23 cellular contexts compared by ENCODE assay signal in the genomic region with DNA sequence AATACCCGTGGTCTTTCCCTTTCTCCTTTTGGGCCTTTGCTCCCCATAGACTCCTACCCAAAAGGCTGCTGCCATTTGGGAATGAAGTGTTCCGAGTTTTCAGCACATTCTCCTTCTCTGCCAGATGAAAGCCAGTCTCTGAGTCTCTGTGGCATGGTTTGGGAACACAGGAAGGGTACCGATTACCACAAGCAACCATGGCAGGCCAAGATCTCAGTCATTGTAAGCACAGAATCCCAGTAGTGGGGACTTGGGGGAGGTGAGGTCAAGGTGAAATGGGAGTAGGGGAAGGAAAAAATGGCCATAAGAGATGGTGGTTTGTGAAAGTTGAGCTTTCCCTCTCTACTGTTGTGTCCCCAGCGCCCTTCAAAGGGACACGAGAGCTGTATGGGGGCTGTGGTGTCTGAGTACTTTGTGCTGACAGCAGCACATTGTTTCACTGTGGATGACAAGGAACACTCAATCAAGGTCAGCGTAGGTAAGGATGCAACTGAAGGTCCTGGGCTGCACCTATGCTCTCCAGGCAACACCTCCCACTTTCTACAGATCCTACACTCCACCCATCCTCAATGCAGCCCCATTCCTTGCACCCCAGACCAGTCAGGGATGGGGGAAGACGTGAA. TPM values are rescaled to one million over a fixed set of nuclear protein-coding genes. Genes with fewer than 3 reads are reported as not detected.
DNase-seq lines count a peak whose midpoint lies in the region; TF ChIP-seq lines count a peak whose summit lies in the region.
"Had no signal": no experiment of that assay in that cellular context is flagged by ENCODE, and none has a peak within 500 bp of the region (broad histone marks: within the 10 kb centered on the region; RNA-seq: fewer than 3 reads in every experiment).

No MANE protein-coding gene starts in this region.

- H3K4me3 ChIP-seq in osteoblast (ENCODE audit: insufficient read depth, low read length), result no peak overlapping the region
- no peak overlapping the region for H3K4me3 ChIP-seq in mesenchymal stem cell (ENCODE audit: insufficient read depth in 1 of 2, low read depth in 1 of 2, low read length in 2 of 2)
- H3K4me3 ChIP-seq: coronary artery, esophagus squamous epithelium, left lung had no signal

- H3K27ac Mint-ChIP-seq in activated CD4-positive, alpha-beta T cell treated with anti-CD3 and anti-CD28 coated beads, Interleukin-2, amount 10 ng/mL, durations not matched to agents 24 days and 14 days, result peak overlapping the region; percentile 27
- peak overlapping the region; percentile 66 for H3K27ac Mint-ChIP-seq in activated T-helper 1 cell treated with anti-CD3 and anti-CD28 coated beads, Interleukin-12 subunit alpha, Interleukin-12 subunit beta, Interleukin-2, Interleukin-4 antibody, amounts not matched to agents 30 ng/mL and 10 ng/mL and 1 ng/mL, durations not matched to agents 14 hours and 24 hours and 36 hours
- H3K27ac Mint-ChIP-seq: naive B cell, WTC11 had no signal

- no peak overlapping the region for H3K27ac ChIP-seq in osteoblast (ENCODE audit: low read depth, low read length)
- H3K27ac ChIP-seq in mesenchymal stem cell (ENCODE audit: low read length, poor library complexity, severe bottlenecking), result no peak overlapping the region
- H3K27ac ChIP-seq: esophagus squamous epithelium, left lung had no signal

- H3K4me1 ChIP-seq in osteoblast (ENCODE audit: insufficient read depth, low read length) (peaks cover 20% of the 10 kb centered on the region), mesenchymal stem cell (ENCODE audit: control insufficient read depth, insufficient read depth, low read depth, low read length) (peaks cover 13% of the 10 kb centered on the region)

- H3K9ac ChIP-seq in mesenchymal stem cell (ENCODE audit: low read length), result no peak overlapping the region

- H3K9me3 ChIP-seq in osteoblast (ENCODE audit: low read depth, low read length) (no peaks in the 10 kb centered on the region), mesenchymal stem cell (ENCODE audit: control insufficient read depth, low read length) (no peaks in the 10 kb centered on the region)
- H3K9me3 ChIP-seq: esophagus squamous epithelium, left lung had no signal

- H3K4me3 Mint-ChIP-seq in activated CD4-positive, alpha-beta T cell treated with anti-CD3 and anti-CD28 coated beads, Interleukin-2, amount 10 ng/mL, durations not matched to agents 24 days and 14 days, result no peak overlapping the region
- no peak overlapping the region for H3K4me3 Mint-ChIP-seq in activated T-helper 1 cell treated with anti-CD3 and anti-CD28 coated beads, Interleukin-12 subunit alpha, Interleukin-12 subunit beta, Interleukin-2, Interleukin-4 antibody, amounts not matched to agents 30 ng/mL and 10 ng/mL and 1 ng/mL, durations not matched to agents 14 hours and 24 hours and 36 hours
- H3K4me3 Mint-ChIP-seq: WTC11 had no signal

- H2AFZ ChIP-seq in osteoblast (ENCODE audit: low read length) (no peak overlapping the region), mesenchymal stem cell (ENCODE audit: low read depth, low read length) (no peak overlapping the region)

- DNase-seq in activated CD4-positive, alpha-beta T cell treated with anti-CD3 and anti-CD28 coated beads, Interleukin-2, amount 10 ng/mL, durations not matched to agents 24 days and 14 days, result no peak
- DNase-seq in activated CD4-positive, alpha-beta T cell treated with anti-CD3 and anti-CD28 coated beads, Interleukin-2, amount 50 U/mL, for 48 hours, result no peak
- DNase-seq in activated T-helper 1 cell treated with anti-CD3 and anti-CD28 coated beads, Interleukin-12 subunit alpha, Interleukin-12 subunit beta, Interleukin-2, Interleukin-4 antibody, amounts not matched to agents 30 ng/mL and 10 ng/mL and 1 ng/mL, durations not matched to agents 14 hours and 24 hours and 36 hours (ENCODE audit: low spot score), result no peak
- DNase-seq in osteoblast (ENCODE audit: insufficient read length, low spot score, missing footprints), result peak; percentile 2
- no peak for DNase-seq in activated naive CD4-positive, alpha-beta T cell treated with anti-CD3 and anti-CD28 coated beads, Interleukin-2, amount 50 U/mL, for 16 hours
- no peak for DNase-seq in mesenchymal stem cell
- DNase-seq: 8988T; activated gamma-delta T cell; AML-193; esophagus squamous epithelium; hippocampal formation; KBM-7; left lung; MM.1S; naive B cell; NCI-H1417 treated with DMSO at 0.1 percent for 48 hours; NCI-H82; occipital lobe; small intestine; stimulated activated CD4-positive, alpha-beta T cell treated with anti-CD3 and anti-CD28 coated beads, Interleukin-2, amount 100 ng/mL, for 24 hours had no signal

- H3K36me3 Mint-ChIP-seq in activated CD4-positive, alpha-beta T cell treated with anti-CD3 and anti-CD28 coated beads, Interleukin-2, amount 10 ng/mL, durations not matched to agents 24 days and 14 days (ENCODE audit: low read depth), result peaks cover 25% of the 10 kb centered on the region
- H3K36me3 Mint-ChIP-seq in activated T-helper 1 cell treated with anti-CD3 and anti-CD28 coated beads, Interleukin-12 subunit alpha, Interleukin-12 subunit beta, Interleukin-2, Interleukin-4 antibody, amounts not matched to agents 30 ng/mL and 10 ng/mL and 1 ng/mL, durations not matched to agents 14 hours and 24 hours and 36 hours (ENCODE audit: low read depth), result peaks cover 28% of the 10 kb centered on the region

- H2AK5ac ChIP-seq in mesenchymal stem cell (ENCODE audit: low read length, severe bottlenecking), result no peak overlapping the region

- H3K79me2 ChIP-seq in osteoblast (ENCODE audit: insufficient read depth, low read length), result no peaks in the 10 kb centered on the region

- no peak overlapping the region for H3K23ac ChIP-seq in mesenchymal stem cell (ENCODE audit: low read length in 2 of 2)

- no peaks in the 10 kb centered on the region for H3K27me3 ChIP-seq in osteoblast (ENCODE audit: insufficient read depth, low read length)
- no peaks in the 10 kb centered on the region for H3K27me3 ChIP-seq in mesenchymal stem cell (ENCODE audit: control insufficient read depth in 1 of 2, insufficient read depth in 1 of 2, low read length in 2 of 2)
- H3K27me3 ChIP-seq: esophagus squamous epithelium, left lung had no signal

- no peak overlapping the region for H2BK15ac ChIP-seq in mesenchymal stem cell (ENCODE audit: low read depth, poor library complexity, severe bottlenecking)

- no peak overlapping the region for H3K4ac ChIP-seq in mesenchymal stem cell (ENCODE audit: low read depth in 1 of 2, low read length in 2 of 2)

- no peak overlapping the region for H4K91ac ChIP-seq in mesenchymal stem cell (ENCODE audit: low read length)

- no peak overlapping the region for H4K8ac ChIP-seq in mesenchymal stem cell (ENCODE audit: low read length)

- H4K20me1 ChIP-seq in osteoblast (ENCODE audit: insufficient read depth, low read length), result no peaks in the 10 kb centered on the region

- no peaks in the 10 kb centered on the region for H3K9me3 Mint-ChIP-seq in activated CD4-positive, alpha-beta T cell treated with anti-CD3 and anti-CD28 coated beads, Interleukin-2, amount 10 ng/mL, durations not matched to agents 24 days and 14 days
- no peaks in the 10 kb centered on the region for H3K9me3 Mint-ChIP-seq in activated T-helper 1 cell treated with anti-CD3 and anti-CD28 coated beads, Interleukin-12 subunit alpha, Interleukin-12 subunit beta, Interleukin-2, Interleukin-4 antibody, amounts not matched to agents 30 ng/mL and 10 ng/mL and 1 ng/mL, durations not matched to agents 14 hours and 24 hours and 36 hours
- H3K9me3 Mint-ChIP-seq: naive B cell, WTC11 had no signal

- no peaks in the 10 kb centered on the region for H3K27me3 Mint-ChIP-seq in activated CD4-positive, alpha-beta T cell treated with anti-CD3 and anti-CD28 coated beads, Interleukin-2, amount 10 ng/mL, durations not matched to agents 24 days and 14 days
- H3K27me3 Mint-ChIP-seq in activated T-helper 1 cell treated with anti-CD3 and anti-CD28 coated beads, Interleukin-12 subunit alpha, Interleukin-12 subunit beta, Interleukin-2, Interleukin-4 antibody, amounts not matched to agents 30 ng/mL and 10 ng/mL and 1 ng/mL, durations not matched to agents 14 hours and 24 hours and 36 hours (ENCODE audit: insufficient read depth), result no peaks in the 10 kb centered on the region

- no peak overlapping the region for H3K14ac ChIP-seq in mesenchymal stem cell (ENCODE audit: low read length in 2 of 2)

- peaks cover 5% of the 10 kb centered on the region for H3K79me1 ChIP-seq in mesenchymal stem cell (replicated peaks; ENCODE audit: low read length, poor library complexity, severe bottlenecking)

- peaks cover 7% of the 10 kb centered on the region for H3K4me1 Mint-ChIP-seq in activated CD4-positive, alpha-beta T cell treated with anti-CD3 and anti-CD28 coated beads, Interleukin-2, amount 10 ng/mL, durations not matched to agents 24 days and 14 days
- H3K4me1 Mint-ChIP-seq in activated T-helper 1 cell treated with anti-CD3 and anti-CD28 coated beads, Interleukin-12 subunit alpha, Interleukin-12 subunit beta, Interleukin-2, Interleukin-4 antibody, amounts not matched to agents 30 ng/mL and 10 ng/mL and 1 ng/mL, durations not matched to agents 14 hours and 24 hours and 36 hours (ENCODE audit: low read depth), result peaks cover 9% of the 10 kb centered on the region

- WGBS in mesenchymal stem cell, result 91% methylated on average over 6 of the region's 7 CpGs

- intact Hi-C loops in activated CD4-positive, alpha-beta T cell treated with anti-CD3 and anti-CD28 coated beads, Interleukin-2, amount 10 ng/mL, durations not matched to agents 24 days and 14 days (cut with micrococcal nuclease), result no loop called here
- intact Hi-C loops in activated T-helper 1 cell treated with anti-CD3 and anti-CD28 coated beads, Interleukin-12 subunit alpha, Interleukin-12 subunit beta, Interleukin-2, Interleukin-4 antibody, amounts not matched to agents 30 ng/mL and 10 ng/mL and 1 ng/mL, durations not matched to agents 14 hours and 24 hours and 36 hours (cut with micrococcal nuclease), result loop anchor here (10.0 kb wide), 1 partner anchor 405 kb away; the partner anchor contains the start of genes ATP6V1G2, DDX39B and NFKBIL1

- no peak overlapping the region for H3K18ac ChIP-seq in mesenchymal stem cell (ENCODE audit: low read depth in 1 of 2, low read length in 2 of 2)

- H3K36me3 ChIP-seq in osteoblast (ENCODE audit: insufficient read depth, low read length), result peaks cover 39% of the 10 kb centered on the region
- peaks cover 44 to 50% of the 10 kb centered on the region in 2 experiments for H3K36me3 ChIP-seq in mesenchymal stem cell (ENCODE audit: control insufficient read depth in 1 of 2, insufficient read depth in 2 of 2, low read depth in 1 of 2, low read length in 2 of 2)

- H3K4me2 ChIP-seq in osteoblast (ENCODE audit: insufficient read depth, low read length) (no peak overlapping the region), mesenchymal stem cell (ENCODE audit: low read length, poor library complexity, severe bottlenecking) (no peak overlapping the region)

- H2BK5ac ChIP-seq in mesenchymal stem cell (ENCODE audit: low read depth, low read length, poor library complexity, severe bottlenecking), result no peak overlapping the region

- no peak for TF ChIP-seq CTCF in osteoblast (IDR thresholded peaks at IDR 0.05; ENCODE audit: extremely low read depth, low read depth, low read length)

- no peak overlapping the region for H2BK12ac ChIP-seq in mesenchymal stem cell (ENCODE audit: low read length in 2 of 2)

- no peak overlapping the region for H2BK120ac ChIP-seq in mesenchymal stem cell (ENCODE audit: low read depth, low read length)

RNA-seq across cellular contexts. Expression of gene CFB, which starts 4.1 kb away (rescaled TPM):
- 0.17 TPM in 1 of 2 replicates, not detected in the other for total RNA-seq in activated CD4-positive, alpha-beta T cell treated with anti-CD3 and anti-CD28 coated beads, Interleukin-2, amount 10 ng/mL, durations not matched to agents 24 days and 14 days
- 0.21 TPM in 1 of 2 replicates, not detected in the other for total RNA-seq in activated T-helper 1 cell treated with anti-CD3 and anti-CD28 coated beads, Interleukin-12 subunit alpha, Interleukin-12 subunit beta, Interleukin-2, Interleukin-4 antibody, amounts not matched to agents 30 ng/mL and 10 ng/mL and 1 ng/mL, durations not matched to agents 14 hours and 24 hours and 36 hours
- 16.5 and 26.8 TPM in 2 replicates for total RNA-seq in osteoblast
- 1.7 TPM for polyA plus RNA-seq in mesenchymal stem cell (2013, experiment 1 of 2)
- 1.7 TPM for polyA plus RNA-seq in mesenchymal stem cell (2013, experiment 2 of 2)
- total RNA-seq: G401 had no signal

RNA-seq across cellular contexts. Expression of gene NELFE, which starts 8.7 kb away (rescaled TPM):
- 85.8 and 88.5 TPM in 2 replicates for total RNA-seq in activated CD4-positive, alpha-beta T cell treated with anti-CD3 and anti-CD28 coated beads, Interleukin-2, amount 10 ng/mL, durations not matched to agents 24 days and 14 days
- total RNA-seq in activated T-helper 1 cell treated with anti-CD3 and anti-CD28 coated beads, Interleukin-12 subunit alpha, Interleukin-12 subunit beta, Interleukin-2, Interleukin-4 antibody, amounts not matched to agents 30 ng/mL and 10 ng/mL and 1 ng/mL, durations not matched to agents 14 hours and 24 hours and 36 hours, result 92.3 and 97.7 TPM in 2 replicates
- 86.5 and 95.8 TPM in 2 replicates for total RNA-seq in osteoblast
- 53.5 TPM for polyA plus RNA-seq in mesenchymal stem cell (2013, experiment 1 of 2)
- 56.2 TPM for polyA plus RNA-seq in mesenchymal stem cell (2013, experiment 2 of 2)

RNA-seq across cellular contexts. Expression of gene SKIC2, which starts 8.9 kb away (rescaled TPM):
- total RNA-seq in activated CD4-positive, alpha-beta T cell treated with anti-CD3 and anti-CD28 coated beads, Interleukin-2, amount 10 ng/mL, durations not matched to agents 24 days and 14 days, result 92.8 and 93.7 TPM in 2 replicates
- total RNA-seq in activated T-helper 1 cell treated with anti-CD3 and anti-CD28 coated beads, Interleukin-12 subunit alpha, Interleukin-12 subunit beta, Interleukin-2, Interleukin-4 antibody, amounts not matched to agents 30 ng/mL and 10 ng/mL and 1 ng/mL, durations not matched to agents 14 hours and 24 hours and 36 hours, result 85.8 and 101 TPM in 2 replicates
- 42.0 and 46.0 TPM in 2 replicates for total RNA-seq in osteoblast
- polyA plus RNA-seq in mesenchymal stem cell (2013, experiment 1 of 2), result 21.2 TPM
- 19.1 TPM for polyA plus RNA-seq in mesenchymal stem cell (2013, experiment 2 of 2)

RNA-seq across cellular contexts. Expression of gene DXO, which starts 21.9 kb away (rescaled TPM):
- 13.2 and 14.1 TPM in 2 replicates for total RNA-seq in activated CD4-positive, alpha-beta T cell treated with anti-CD3 and anti-CD28 coated beads, Interleukin-2, amount 10 ng/mL, durations not matched to agents 24 days and 14 days
- total RNA-seq in activated T-helper 1 cell treated with anti-CD3 and anti-CD28 coated beads, Interleukin-12 subunit alpha, Interleukin-12 subunit beta, Interleukin-2, Interleukin-4 antibody, amounts not matched to agents 30 ng/mL and 10 ng/mL and 1 ng/mL, durations not matched to agents 14 hours and 24 hours and 36 hours, result 14.1 and 15.2 TPM in 2 replicates
- 16.8 and 18.1 TPM in 2 replicates for total RNA-seq in osteoblast
- polyA plus RNA-seq in mesenchymal stem cell (2013, experiment 1 of 2), result 13.4 TPM
- polyA plus RNA-seq in mesenchymal stem cell (2013, experiment 2 of 2), result 13.9 TPM

RNA-seq across cellular contexts. Expression of gene C2, which starts 22.5 kb away (rescaled TPM):
- 0.30 and 0.43 TPM in 2 replicates for total RNA-seq in activated CD4-positive, alpha-beta T cell treated with anti-CD3 and anti-CD28 coated beads, Interleukin-2, amount 10 ng/mL, durations not matched to agents 24 days and 14 days
- total RNA-seq in activated T-helper 1 cell treated with anti-CD3 and anti-CD28 coated beads, Interleukin-12 subunit alpha, Interleukin-12 subunit beta, Interleukin-2, Interleukin-4 antibody, amounts not matched to agents 30 ng/mL and 10 ng/mL and 1 ng/mL, durations not matched to agents 14 hours and 24 hours and 36 hours, result 0.88 and 1.6 TPM in 2 replicates
- 12.7 and 18.0 TPM in 2 replicates for total RNA-seq in osteoblast
- polyA plus RNA-seq in mesenchymal stem cell (2013, experiment 1 of 2), result 1.1 TPM
- 1.3 TPM for polyA plus RNA-seq in mesenchymal stem cell (2013, experiment 2 of 2)

Comparison
In these comparisons a context has a peak if more than half of its experiments do, and no peak if none do; other contexts are left out.
1. RNA of gene CFB, which starts 4.1 kb away (total RNA-seq): 16.5 to 26.8 TPM in osteoblast; 0.21 TPM in activated T-helper 1 cell treated with anti-CD3 and anti-CD28 coated beads, Interleukin-12 subunit alpha, Interleukin-12 subunit beta, Interleukin-2, Interleukin-4 antibody, amounts not matched to agents 30 ng/mL and 10 ng/mL and 1 ng/mL, durations not matched to agents 14 hours and 24 hours and 36 hours and 0.17 TPM in activated CD4-positive, alpha-beta T cell treated with anti-CD3 and anti-CD28 coated beads, Interleukin-2, amount 10 ng/mL, durations not matched to agents 24 days and 14 days; every median in the first group is over 10 times any median in the second.